14 cellular contexts compared by ENCODE assay signal in the genomic region with DNA sequence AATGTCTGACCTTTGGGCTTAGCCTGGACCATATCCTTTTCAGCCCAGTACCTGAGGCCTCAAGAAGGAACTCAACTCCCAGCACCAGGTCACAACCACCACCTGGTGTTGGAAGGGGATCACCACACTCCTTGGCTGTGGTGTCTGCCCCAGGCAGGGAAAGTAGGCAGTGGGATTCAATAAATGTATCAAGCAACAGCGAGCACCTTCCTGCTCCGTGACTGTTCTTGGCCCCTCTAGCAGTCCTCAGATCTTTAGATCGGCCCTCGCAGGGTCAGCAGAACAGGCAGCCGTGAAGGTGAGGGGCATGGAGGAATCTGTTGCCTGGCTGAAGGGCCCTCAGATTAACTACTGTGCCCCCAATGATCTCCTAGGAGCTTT. TPM values are rescaled to one million over a fixed set of nuclear protein-coding genes. Genes with fewer than 3 reads are reported as not detected.
DNase-seq lines count a peak whose midpoint lies in the region; ATAC-seq and TF ChIP-seq lines count a peak whose summit lies in the region.
"Had no signal": no experiment of that assay in that cellular context is flagged by ENCODE, and none has a peak within 500 bp of the region (broad histone marks: within the 10 kb centered on the region; RNA-seq: fewer than 3 reads in every experiment).

No MANE protein-coding gene starts in this region.

- no peaks in the 10 kb centered on the region for H3K9me3 Mint-ChIP-seq in activated T-cell treated with anti-CD3 and anti-CD28 coated beads, Interleukin-2, amount 50 U/mL, for 4 hours
- H3K9me3 Mint-ChIP-seq in naive thymus-derived CD8-positive, alpha-beta T cell, result no peaks in the 10 kb centered on the region
- H3K9me3 Mint-ChIP-seq: CD8-positive, alpha-beta T cell; natural killer cell treated with Interleukin-12 subunit alpha and Interleukin-12 subunit beta and Interleukin-15 and Interleukin-18, amount 100 ng/mL, for 72 hours had no signal

- no peaks in the 10 kb centered on the region for H3K27me3 ChIP-seq in foreskin keratinocyte
- H3K27me3 ChIP-seq: ascending aorta, vagina had no signal

- no peaks in the 10 kb centered on the region for H3K4me1 ChIP-seq in foreskin keratinocyte

- peaks cover 3% of the 10 kb centered on the region for H3K4me1 Mint-ChIP-seq in activated T-cell treated with anti-CD3 and anti-CD28 coated beads, Interleukin-2, amount 50 U/mL, for 4 hours (ENCODE audit: low read depth)
- H3K4me1 Mint-ChIP-seq in naive thymus-derived CD8-positive, alpha-beta T cell, result peaks cover 3 to 18% (median 10%) of the 10 kb centered on the region in 4 donors

- peak overlapping the region in 6 of 10 donors; percentile 11 to 35 (median 22) for H3K27ac Mint-ChIP-seq in naive thymus-derived CD8-positive, alpha-beta T cell
- H3K27ac Mint-ChIP-seq: CD8-positive, alpha-beta T cell; natural killer cell treated with Interleukin-12 subunit alpha and Interleukin-12 subunit beta and Interleukin-15 and Interleukin-18, amount 100 ng/mL, for 72 hours had no signal

- peak; percentile 1 to 12 for ATAC-seq in activated T-cell treated with anti-CD3 and anti-CD28 coated beads, Interleukin-2, amount 50 U/mL, for 4 hours
- ATAC-seq in HG03159 (IDR thresholded peaks at IDR 0.05; ENCODE audit: unreplicated experiment) (peak; percentile 14), foreskin keratinocyte (no peak)
- ATAC-seq in naive thymus-derived CD8-positive, alpha-beta T cell, result peak in 1 of 2 donors; percentile 3

- peaks cover 4% of the 10 kb centered on the region for H3K36me3 Mint-ChIP-seq in activated T-cell treated with anti-CD3 and anti-CD28 coated beads, Interleukin-2, amount 50 U/mL, for 4 hours (ENCODE audit: insufficient read depth)
- H3K36me3 Mint-ChIP-seq in naive thymus-derived CD8-positive, alpha-beta T cell, result peaks cover 0 to 28% (median 3%) of the 10 kb centered on the region in 3 donors
- H3K36me3 Mint-ChIP-seq: natural killer cell treated with Interleukin-12 subunit alpha and Interleukin-12 subunit beta and Interleukin-15 and Interleukin-18, amount 100 ng/mL, for 72 hours had no signal

- H3K4me3 ChIP-seq in foreskin fibroblast (ENCODE audit: low read depth in 1 of 2, low read length in 2 of 2), result no peak overlapping the region
- H3K4me3 ChIP-seq: ascending aorta, GM23248, vagina had no signal

- POLR2A ChIA-PET in naive thymus-derived CD8-positive, alpha-beta T cell (lab: Charles Lee), result interaction anchor here (0.6 kb wide), 1 partner anchor 267 kb away, joined by 4 read pairs; no protein-coding TSS in a partner anchor

- H3K4me3 Mint-ChIP-seq in activated T-cell treated with anti-CD3 and anti-CD28 coated beads, Interleukin-2, amount 50 U/mL, for 4 hours, result no peak overlapping the region
- no peak overlapping the region for H3K4me3 Mint-ChIP-seq in naive thymus-derived CD8-positive, alpha-beta T cell
- H3K4me3 Mint-ChIP-seq: CD8-positive, alpha-beta T cell; natural killer cell treated with Interleukin-12 subunit alpha and Interleukin-12 subunit beta and Interleukin-15 and Interleukin-18, amount 100 ng/mL, for 72 hours had no signal

- H3K27me3 Mint-ChIP-seq in activated T-cell treated with anti-CD3 and anti-CD28 coated beads, Interleukin-2, amount 50 U/mL, for 4 hours (ENCODE audit: low read depth), result no peaks in the 10 kb centered on the region
- no peaks in the 10 kb centered on the region for H3K27me3 Mint-ChIP-seq in naive thymus-derived CD8-positive, alpha-beta T cell
- H3K27me3 Mint-ChIP-seq: natural killer cell treated with Interleukin-12 subunit alpha and Interleukin-12 subunit beta and Interleukin-15 and Interleukin-18, amount 100 ng/mL, for 72 hours had no signal

- DNase-seq in activated T-cell treated with anti-CD3 and anti-CD28 coated beads, Interleukin-2, amount 50 U/mL, for 4 hours, result no peak
- DNase-seq in activated T-cell treated with anti-CD3 and anti-CD28 coated beads, Interleukin-2, amount 50 U/mL, for 48 hours, result no peak
- peak in 1 of 10 donors; percentile 57 for DNase-seq in naive thymus-derived CD8-positive, alpha-beta T cell
- DNase-seq in NCI-H345 (lab: John Stamatoyannopoulos, UW) (no peak), foreskin keratinocyte (no peak), foreskin fibroblast (no peak)
- DNase-seq: cortex of kidney had no signal

- H3K27ac ChIP-seq in angular gyrus (ENCODE audit: low read depth, low read length), result peak overlapping the region; percentile 38
- no peak overlapping the region for H3K27ac ChIP-seq in foreskin keratinocyte
- H3K27ac ChIP-seq: ascending aorta, GM23248, vagina had no signal

- TF ChIP-seq CTCF in foreskin keratinocyte (conservative IDR thresholded peaks at IDR 0.05) (no peak), foreskin fibroblast (IDR thresholded peaks at IDR 0.05; ENCODE audit: low read depth, low read length) (no peak)

RNA-seq across cellular contexts. Expression of a gene that starts 15.9 kb away (rescaled TPM):
- total RNA-seq in activated T-cell treated with anti-CD3 and anti-CD28 coated beads, Interleukin-2, amount 50 U/mL, for 4 hours, result 100 to 1,000 TPM in 2 of 3 donors, 10 to 100 TPM in 1; 98.5 to 110 (median 104) TPM
- total RNA-seq in naive thymus-derived CD8-positive, alpha-beta T cell, result 100 to 1,000 TPM; 166 to 172 TPM
- 100 to 1,000 TPM in 2 of 3 donors, 10 to 100 TPM in 1; 97.8 to 111 (median 108) TPM for polyA plus RNA-seq in naive thymus-derived CD8-positive, alpha-beta T cell
- 78.2 and 83.5 TPM in 2 replicates for total RNA-seq in foreskin keratinocyte
- polyA plus RNA-seq in foreskin keratinocyte, result 51.4 and 52.2 TPM in 2 replicates

RNA-seq across cellular contexts. Expression of a gene that starts 25.5 kb away (rescaled TPM):
- 10 to 100 TPM in 1 of 3 donors, 1 to 10 TPM in 2; 5.3 to 15.2 (median 5.8) TPM for total RNA-seq in activated T-cell treated with anti-CD3 and anti-CD28 coated beads, Interleukin-2, amount 50 U/mL, for 4 hours
- under 1 TPM in 1 of 2 experiments, not detected in 1; 0.80 TPM for total RNA-seq in naive thymus-derived CD8-positive, alpha-beta T cell
- under 1 TPM in 1 of 3 donors, not detected in 2; 0.25 TPM for polyA plus RNA-seq in naive thymus-derived CD8-positive, alpha-beta T cell
- 67.9 and 71.4 TPM in 2 replicates for total RNA-seq in foreskin keratinocyte
- polyA plus RNA-seq in foreskin keratinocyte, result 85.9 and 87.5 TPM in 2 replicates
- total RNA-seq: CD8-positive, alpha-beta T cell had no signal

RNA-seq across cellular contexts. Expression of a gene that starts 54.0 kb away (rescaled TPM):
- total RNA-seq in activated T-cell treated with anti-CD3 and anti-CD28 coated beads, Interleukin-2, amount 50 U/mL, for 4 hours, result 10 to 100 TPM; 76.4 to 95.0 (median 90.2) TPM
- 100 to 1,000 TPM in 1 of 2 experiments, 10 to 100 TPM in 1; 98.9 to 101 TPM for total RNA-seq in naive thymus-derived CD8-positive, alpha-beta T cell
- polyA plus RNA-seq in naive thymus-derived CD8-positive, alpha-beta T cell, result 10 to 100 TPM; 20.7 to 25.4 (median 24.4) TPM
- 57.9 and 67.0 TPM in 2 replicates for total RNA-seq in foreskin keratinocyte
- 61.9 and 71.7 TPM in 2 replicates for polyA plus RNA-seq in foreskin keratinocyte
